ENCODE assay signal across 8 cellular contexts in the genomic region with DNA sequence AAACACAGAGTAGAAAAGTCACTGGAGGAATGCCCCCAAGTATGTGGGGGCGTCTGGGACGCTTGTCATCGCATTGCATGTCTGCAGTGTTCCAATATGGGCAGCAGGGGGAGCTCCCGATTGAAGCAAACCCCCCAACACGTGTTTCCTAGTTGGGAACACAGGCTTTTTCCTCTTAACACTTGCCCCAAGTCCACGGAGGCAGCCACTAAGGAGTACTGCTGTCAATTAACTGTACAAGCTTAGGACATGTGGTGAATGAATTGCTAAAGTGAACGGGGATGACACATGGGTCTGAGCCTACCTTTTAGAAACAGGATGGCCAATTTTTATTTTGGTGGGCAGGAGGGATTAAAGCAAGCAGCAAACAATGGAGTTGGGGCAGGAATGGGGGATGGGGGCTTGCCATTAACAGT. TPM values are rescaled to one million over a fixed set of nuclear protein-coding genes. Genes with fewer than 3 reads are reported as not detected.
DNase-seq lines count a peak whose midpoint lies in the region; ATAC-seq and TF ChIP-seq lines count a peak whose summit lies in the region.

No MANE protein-coding gene starts in this region.

- no CpG with 5 or more reads among the region's 7 CpGs for WGBS in H9 (ENCODE audit: extremely low coverage, insufficient read length, low lambda C conversion rate)
- WGBS in right cardiac atrium, result 5% methylated on average over 7 of the region's 7 CpGs

- H3K36me3 Mint-ChIP-seq in H9 (ENCODE audit: insufficient read depth in 1 of 3, low read depth in 3 of 3), result no peaks in the 10 kb centered on the region
- no peaks in the 10 kb centered on the region for H3K36me3 Mint-ChIP-seq in activated CD4-positive, alpha-beta memory T cell treated with anti-CD3 and anti-CD28 coated beads for 36 hours
- H3K36me3 Mint-ChIP-seq in stimulated activated naive B cell treated with anti-CD40 and anti-IgM and Interleukin-4, amounts not matched to agents 10 μg/mL and 1 μg/mL and 100 μg/mL, for 72 hours, result no peaks in the 10 kb centered on the region

- no peak overlapping the region for H2BK15ac ChIP-seq in H9 (ENCODE audit: low read depth, low read length)

- peaks cover 33 to 36% of the 10 kb centered on the region in 2 experiments for H3K4me1 Mint-ChIP-seq in H9
- peaks cover 15% of the 10 kb centered on the region for H3K4me1 Mint-ChIP-seq in activated CD4-positive, alpha-beta memory T cell treated with anti-CD3 and anti-CD28 coated beads for 36 hours (ENCODE audit: low read depth)
- H3K4me1 Mint-ChIP-seq in stimulated activated naive B cell treated with anti-CD40 and anti-IgM and Interleukin-4, amounts not matched to agents 10 μg/mL and 1 μg/mL and 100 μg/mL, for 72 hours, result peaks cover 8 to 40% of the 10 kb centered on the region in 2 donors

- H3K27me3 Mint-ChIP-seq in H9 (ENCODE audit: low read depth), result peaks cover 83% of the 10 kb centered on the region
- peaks cover 44% of the 10 kb centered on the region for H3K27me3 Mint-ChIP-seq in activated CD4-positive, alpha-beta memory T cell treated with anti-CD3 and anti-CD28 coated beads for 36 hours
- peaks cover 51 to 64% of the 10 kb centered on the region in 2 donors for H3K27me3 Mint-ChIP-seq in stimulated activated naive B cell treated with anti-CD40 and anti-IgM and Interleukin-4, amounts not matched to agents 10 μg/mL and 1 μg/mL and 100 μg/mL, for 72 hours

- H3K9ac ChIP-seq in H9 (ENCODE audit: extremely low read depth, insufficient read length, low read length), result no peak overlapping the region

- no peak overlapping the region for H4K5ac ChIP-seq in H9 (ENCODE audit: insufficient read length, low read depth, low read length)

- H3K4me3 ChIP-seq in AG04450 (ENCODE audit: low read depth, low read length), result no peak overlapping the region
- H3K4me3 ChIP-seq in MG63, result no peak overlapping the region
- no peak overlapping the region for H3K4me3 ChIP-seq in right cardiac atrium (ENCODE audit: low read length)

- no peak overlapping the region for H2BK20ac ChIP-seq in H9 (ENCODE audit: low read depth, low read length, poor library complexity, severe bottlenecking)

- no peak overlapping the region for H2BK12ac ChIP-seq in H9 (ENCODE audit: insufficient read length, low read depth, low read length)

- H3K27ac ChIP-seq in AG04450 (ENCODE audit: low read depth, low read length) (no peak overlapping the region), H9 (ENCODE audit: insufficient read length, low read depth, low read length) (no peak overlapping the region), right cardiac atrium (ENCODE audit: low read length) (no peak overlapping the region)

- no peaks in the 10 kb centered on the region for H3K9me3 Mint-ChIP-seq in H9
- no peaks in the 10 kb centered on the region for H3K9me3 Mint-ChIP-seq in activated CD4-positive, alpha-beta memory T cell treated with anti-CD3 and anti-CD28 coated beads for 36 hours
- H3K9me3 Mint-ChIP-seq in stimulated activated naive B cell treated with anti-CD40 and anti-IgM and Interleukin-4, amounts not matched to agents 10 μg/mL and 1 μg/mL and 100 μg/mL, for 72 hours, result peaks cover 0 to 4% of the 10 kb centered on the region in 2 donors

- peak overlapping the region in 1 of 3 experiments; percentile 72; a peak in 2 of 7 replicates for H3K27ac Mint-ChIP-seq in H9
- no peak overlapping the region for H3K27ac Mint-ChIP-seq in activated CD4-positive, alpha-beta memory T cell treated with anti-CD3 and anti-CD28 coated beads for 36 hours
- H3K27ac Mint-ChIP-seq in stimulated activated naive B cell treated with anti-CD40 and anti-IgM and Interleukin-4, amounts not matched to agents 10 μg/mL and 1 μg/mL and 100 μg/mL, for 72 hours, result no peak overlapping the region

- H3K4me3 Mint-ChIP-seq in H9, result peak overlapping the region in 1 of 2 experiments; percentile 60; a peak in 2 of 5 replicates
- H3K4me3 Mint-ChIP-seq in activated CD4-positive, alpha-beta memory T cell treated with anti-CD3 and anti-CD28 coated beads for 36 hours, result no peak overlapping the region
- H3K4me3 Mint-ChIP-seq in stimulated activated naive B cell treated with anti-CD40 and anti-IgM and Interleukin-4, amounts not matched to agents 10 μg/mL and 1 μg/mL and 100 μg/mL, for 72 hours, result no peak overlapping the region

- no peak overlapping the region for H3K23ac ChIP-seq in H9 (ENCODE audit: insufficient read length, low read depth, low read length)

- CTCF ChIA-PET in AG04450 (lab: Charles Lee), result interaction anchor here (1.1 to 2.3 kb wide), 2 partner anchors 10 to 1864 kb away, joined by 4 to 23 read pairs; no protein-coding TSS in a partner anchor
- CTCF ChIA-PET in activated CD4-positive, alpha-beta memory T cell treated with anti-CD3 and anti-CD28 coated beads for 36 hours (lab: Charles Lee), result interaction anchor here (0.9 to 1.0 kb wide), 2 partner anchors 1037 to 1802 kb away, joined by 3 to 4 read pairs; no protein-coding TSS in a partner anchor

- no peak overlapping the region for H3T11ph ChIP-seq in H9 (ENCODE audit: low read length)

- H3K79me1 ChIP-seq in H9 (ENCODE audit: insufficient read depth, low read depth, low read length, poor library complexity, severe bottlenecking), result no peaks in the 10 kb centered on the region

- no peaks in the 10 kb centered on the region for H3K79me2 ChIP-seq in H9 (ENCODE audit: insufficient read depth, low read length)

- H3K9me3 ChIP-seq in AG04450 (ENCODE audit: control insufficient read depth, insufficient read depth, low read length) (no peaks in the 10 kb centered on the region; the same call in 1 of the 2 replicates), H9 (ENCODE audit: control insufficient read depth, low read depth, low read length) (no peaks in the 10 kb centered on the region), MG63 (no peaks in the 10 kb centered on the region), right cardiac atrium (ENCODE audit: control insufficient read depth, low read length) (no peaks in the 10 kb centered on the region)

- ATAC-seq in right cardiac atrium, result no peak
- peak; percentile 44 to 46 for ATAC-seq in stimulated activated naive B cell treated with anti-CD40 and anti-IgM and Interleukin-4, amounts not matched to agents 10 μg/mL and 1 μg/mL and 100 μg/mL, for 72 hours (replicated peaks)
- no peak for ATAC-seq in GM21526 (IDR thresholded peaks at IDR 0.05; ENCODE audit: low FRiP score, unreplicated experiment)

- H3K27me3 ChIP-seq in AG04450 (ENCODE audit: control insufficient read depth, insufficient read depth, low read length) (peaks cover 3% of the 10 kb centered on the region), H9 (ENCODE audit: insufficient read depth, low read length) (peaks cover 33% of the 10 kb centered on the region), MG63 (peaks cover 42% of the 10 kb centered on the region), right cardiac atrium (ENCODE audit: control insufficient read depth, insufficient read depth) (no peaks in the 10 kb centered on the region)

- no peak overlapping the region for H2AFZ ChIP-seq in H9 (ENCODE audit: low read length)

- no peak overlapping the region for H3K56ac ChIP-seq in H9 (ENCODE audit: insufficient read length, low read depth, low read length)

- H3K36me3 ChIP-seq in MG63, result no peaks in the 10 kb centered on the region

- H2BK120ac ChIP-seq in H9 (ENCODE audit: low read depth, low read length, poor library complexity, severe bottlenecking), result no peak overlapping the region

- no peak overlapping the region for H2AK5ac ChIP-seq in H9 (ENCODE audit: insufficient read length, low read length)

- peak overlapping the region; percentile 1 for H3K4me2 ChIP-seq in H9 (ENCODE audit: insufficient read depth, insufficient read length, low read length)

- no peak overlapping the region for H4K8ac ChIP-seq in H9 (replicated peaks; ENCODE audit: insufficient read length, low read depth, low read length)

- H3K18ac ChIP-seq in H9 (ENCODE audit: insufficient read length, low read depth, low read length), result no peak overlapping the region

- H3K4ac ChIP-seq in H9 (ENCODE audit: low read depth, low read length), result no peak overlapping the region

- H2BK5ac ChIP-seq in H9 (ENCODE audit: insufficient read length, low read length), result no peak overlapping the region

- peaks cover 17% of the 10 kb centered on the region for H3K23me2 ChIP-seq in H9 (ENCODE audit: insufficient read length, low read depth, low read length, poor library complexity, severe bottlenecking)

- TF ChIP-seq CTCF in AG04450 (IDR thresholded peaks at IDR 0.05; ENCODE audit: low read depth, low read length), result peak; percentile 60
- peak; percentile 92 for TF ChIP-seq CTCF in H9 (conservative IDR thresholded peaks at IDR 0.05)

- POLR2A ChIA-PET in AG04450 (lab: Yijun Ruan, JAX), result no interaction called here
- POLR2A ChIA-PET in activated CD4-positive, alpha-beta memory T cell treated with anti-CD3 and anti-CD28 coated beads for 36 hours (lab: Charles Lee), result no interaction called here

- no peak overlapping the region for H3K14ac ChIP-seq in H9 (ENCODE audit: insufficient read depth, low read length)

- no peak overlapping the region for H4K91ac ChIP-seq in H9 (ENCODE audit: insufficient read length, low read depth, low read length)

- no peak for DNase-seq in AG04450 (ENCODE audit: low read depth, low spot score)
- peak; percentile 3 for DNase-seq in EL
- peak; percentile 69 for DNase-seq in H9
- DNase-seq in MG63, result peak; percentile 31
- peak; percentile 40 for DNase-seq in activated CD4-positive, alpha-beta memory T cell treated with anti-CD3 and anti-CD28 coated beads for 36 hours
- peak in 2 of 3 donors; percentile 46 to 59 for DNase-seq in right cardiac atrium
- peak; percentile 4 for DNase-seq in stimulated activated naive B cell treated with anti-CD40 and anti-IgM and Interleukin-4, amounts not matched to agents 10 μg/mL and 1 μg/mL and 100 μg/mL, for 72 hours

- intact Hi-C loops in activated CD4-positive, alpha-beta memory T cell treated with anti-CD3 and anti-CD28 coated beads for 36 hours (cut with micrococcal nuclease), result loop anchor here (5.0 to 10.0 kb wide), 2 partner anchors 1110 to 1863 kb away; no protein-coding TSS in a partner anchor
- intact Hi-C loops in right cardiac atrium (cut with DNase I), result loop anchor here in 1 of 4 donors (5.0 kb wide), 1 partner anchor 1803 kb away; no protein-coding TSS in a partner anchor

- H4K20me1 ChIP-seq in H9 (ENCODE audit: control insufficient read depth, insufficient read depth, insufficient read length), result no peaks in the 10 kb centered on the region

- peaks cover 4% of the 10 kb centered on the region; the same call in 1 of the 2 replicates for H3K4me1 ChIP-seq in H9 (ENCODE audit: insufficient read depth, low read length)
- peaks cover 1% of the 10 kb centered on the region for H3K4me1 ChIP-seq in right cardiac atrium (ENCODE audit: control insufficient read depth, insufficient read depth, low read length)

RNA-seq across cellular contexts. Expression of gene GABRB2, which starts 2.2 kb away (rescaled TPM):
- polyA plus RNA-seq in AG04450 (2011; rRNA removed) (not detected in 2 replicates), right cardiac atrium (0.02 TPM)
- not detected in 2 replicates for polyA minus RNA-seq in AG04450 (2011; rRNA and poly(A)+ RNA removed)
- total RNA-seq in H9 (2021) (0.20 and 0.26 TPM in 2 replicates), right cardiac atrium (under 1 TPM; 0.06 to 0.53 (median 0.16) TPM)
- not detected in 2 replicates for total RNA-seq in MG63 (2014; rRNA removed; shearing (Covaris generic); ENCODE audit: low replicate concordance)
- not detected for total RNA-seq in activated CD4-positive, alpha-beta memory T cell treated with anti-CD3 and anti-CD28 coated beads for 36 hours

Comparison
In these comparisons a context has a peak if more than half of its experiments do, and no peak if none do; other contexts are left out.
1. ATAC-seq: peak in stimulated activated naive B cell treated with anti-CD40 and anti-IgM and Interleukin-4, amounts not matched to agents 10 μg/mL and 1 μg/mL and 100 μg/mL, for 72 hours (2 of 2); none in right cardiac atrium (0 of 2) and GM21526 (single experiment).